ENCODE assay signal across 28 cellular contexts in the genomic region with DNA sequence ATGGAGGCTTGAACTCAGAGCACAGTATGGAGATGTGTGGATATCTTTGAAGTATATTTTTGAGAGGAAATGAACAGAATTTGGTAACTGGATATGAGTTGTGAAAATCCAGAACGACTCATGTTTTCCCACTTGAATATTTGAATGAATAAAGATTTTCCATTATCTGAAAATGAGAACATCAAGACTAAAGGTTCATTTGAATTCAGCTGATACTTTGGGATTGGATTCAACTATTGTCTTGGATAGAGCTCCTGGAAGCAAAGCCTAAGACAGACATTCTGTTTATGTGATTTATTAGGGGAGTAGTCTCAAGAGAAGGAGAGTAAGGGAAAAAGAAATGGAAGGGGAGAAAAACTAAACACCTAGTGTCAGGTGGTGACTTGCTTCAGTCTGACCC.
"Had no signal": no experiment of that assay in that cellular context is flagged by ENCODE, and none has a peak within 500 bp of the region (broad histone marks: within the 10 kb centered on the region; RNA-seq: fewer than 3 reads in every experiment).

No MANE protein-coding gene starts in this region.

- H3K27me3 ChIP-seq: adrenal gland, ascending aorta, brain microvascular endothelial cell, dorsolateral prefrontal cortex, foreskin keratinocyte, gastrocnemius medialis, heart left ventricle had no signal

- ATAC-seq: activated CD4-positive, CD25-positive, alpha-beta regulatory T cell treated with anti-CD3 and anti-CD28 coated beads, Interleukin-2, amount 50 U/mL, for 24 hours; activated CD8-positive, alpha-beta T cell treated with anti-CD3 and anti-CD28 coated beads for 36 hours; activated naive CD8-positive, alpha-beta T cell treated with anti-CD3 and anti-CD28 coated beads, Interleukin-2, amount 50 U/mL, for 24 hours; esophagus mucosa; foreskin keratinocyte; gastrocnemius medialis; heart left ventricle; T-cell had no signal

- H3K36me3 ChIP-seq: adrenal gland, ascending aorta, brain microvascular endothelial cell, gastrocnemius medialis, heart left ventricle, WERI-Rb-1 had no signal

- H3K9me3 ChIP-seq: adrenal gland, ascending aorta, gastrocnemius medialis, heart left ventricle had no signal

- H3K4me1 ChIP-seq: adrenal gland, ascending aorta, foreskin keratinocyte, gastrocnemius medialis, heart left ventricle had no signal

- H3K4me3 ChIP-seq: adrenal gland, ascending aorta, coronary artery, dorsolateral prefrontal cortex, gastrocnemius medialis, heart left ventricle had no signal

- H3K27ac ChIP-seq: adrenal gland, ascending aorta, brain microvascular endothelial cell, coronary artery, dorsolateral prefrontal cortex, foreskin keratinocyte, gastrocnemius medialis, heart left ventricle, WERI-Rb-1 had no signal

- DNase-seq: activated B cell treated with CpG ODN at 0.5 μM for 24 hours; activated CD4-positive, alpha-beta T cell treated with anti-CD3 and anti-CD28 coated beads for 48 hours; activated CD4-positive, alpha-beta T cell treated with anti-CD3 and anti-CD28 coated beads, Interleukin-2, amount 50 U/mL, for 1 hour; activated CD4-positive, alpha-beta T cell treated with anti-CD3 and anti-CD28 coated beads, Interleukin-2, amount 50 U/mL, for 48 hours; activated CD8-positive, alpha-beta memory T cell treated with anti-CD3 and anti-CD28 coated beads for 24 hours; activated CD8-positive, alpha-beta T cell treated with anti-CD3 and anti-CD28 coated beads for 36 hours; activated effector memory CD4-positive, alpha-beta T cell treated with anti-CD3 and anti-CD28 coated beads, Interleukin-2, amount 50 U/mL, for 16 hours; activated naive CD4-positive, alpha-beta T cell treated with anti-CD3 and anti-CD28 coated beads for 36 hours; activated naive CD8-positive, alpha-beta T cell treated with anti-CD3 and anti-CD28 coated beads for 36 hours; activated naive CD8-positive, alpha-beta T cell treated with anti-CD3 and anti-CD28 coated beads, Interleukin-2, amount 50 U/mL, for 24 hours; activated T-cell treated with anti-CD3 and anti-CD28 coated beads, Interleukin-2, amount 50 U/mL, for 1 hour; activated T-cell treated with anti-CD3 and anti-CD28 coated beads, Interleukin-2, amount 50 U/mL, for 48 hours; adrenal gland; brain microvascular endothelial cell; dorsolateral prefrontal cortex; effector memory CD4-positive, alpha-beta T cell; endodermal cell; gastrocnemius medialis; glutamatergic neuron; heart left ventricle; T-cell; T1000; WERI-Rb-1 had no signal
